In genomic region chr19:50490991-50491472, GRCh38 we compare ENCODE assay signal across 1 cellular context.
TF ChIP-seq lines count a peak whose summit lies in the region.

No MANE protein-coding gene starts in this region.

TF ChIP-seq in IMR-90, 13 proteins besides CTCF, POLR2A, EP300 and RAD21 (continued from another document):
- TF ChIP-seq RCOR1 (IDR thresholded peaks at IDR 0.05; ENCODE audit: insufficient replicate concordance, low read length) = no peak
- TF ChIP-seq CHD1 (IDR thresholded peaks at IDR 0.05; ENCODE audit: low read depth, low read length) = no peak
- TF ChIP-seq ELK1 (IDR thresholded peaks at IDR 0.05; ENCODE audit: borderline replicate concordance, low read depth, low read length) = no peak
- TF ChIP-seq MAFK (IDR thresholded peaks at IDR 0.05; ENCODE audit: low read depth, low read length) = no peak
- TF ChIP-seq BHLHE40 (IDR thresholded peaks at IDR 0.05; ENCODE audit: low read depth, low read length) = no peak
- TF ChIP-seq FOS (IDR thresholded peaks at IDR 0.05; ENCODE audit: low read depth, low read length) = no peak
- no peak for TF ChIP-seq USF2 (IDR thresholded peaks at IDR 0.05; ENCODE audit: low read depth, low read length)
- TF ChIP-seq CEBPB (IDR thresholded peaks at IDR 0.05; ENCODE audit: low read depth, low read length) = no peak
- TF ChIP-seq MXI1 (IDR thresholded peaks at IDR 0.05; ENCODE audit: borderline replicate concordance, low read depth, low read length) = no peak
- TF ChIP-seq NFE2L2 (IDR thresholded peaks at IDR 0.05; ENCODE audit: low read depth, low read length) = no peak
- TF ChIP-seq RFX5 (IDR thresholded peaks at IDR 0.05; ENCODE audit: low read depth, low read length) = no peak
TF ChIP-seq in IMR-90: peak in this region for 0.
